In the genomic region with DNA sequence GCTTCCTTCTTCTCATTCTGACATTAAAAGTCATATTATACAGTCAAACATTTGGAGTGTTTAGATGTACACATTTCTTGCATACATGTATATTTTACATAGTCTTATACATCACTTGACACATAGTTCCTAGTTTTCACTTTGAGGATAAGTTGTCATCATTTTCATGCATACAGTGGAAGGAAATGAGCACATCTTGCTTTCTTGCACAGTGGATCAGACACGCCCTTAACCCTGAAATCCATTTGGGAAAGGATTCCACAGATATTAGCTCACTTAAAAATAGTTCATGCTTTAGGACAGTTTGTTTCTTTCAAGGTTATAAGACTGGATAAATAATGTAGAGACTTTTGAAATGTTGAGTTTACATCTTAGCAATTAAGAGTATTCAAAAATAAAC, we compare ENCODE assay signal across 20 cellular contexts.
DNase-seq lines count a peak whose midpoint lies in the region; ATAC-seq, FAIRE-seq and TF ChIP-seq lines count a peak whose summit lies in the region.
"Had no signal": no experiment of that assay in that cellular context is flagged by ENCODE, and none has a peak within 500 bp of the region (broad histone marks: within the 10 kb centered on the region; RNA-seq: fewer than 3 reads in every experiment).

No MANE protein-coding gene starts in this region.

- peak; percentile 73 for FAIRE-seq in G401.6 (lab: Jason Lieb, UNC)
- FAIRE-seq: H1 had no signal

- peak overlapping the region; percentile 1 for H3K27ac ChIP-seq in epithelial cell of prostate
- H3K27ac ChIP-seq: cardiac muscle cell, lower lobe of right lung had no signal

- ATAC-seq in sciatic nerve (peak; percentile 84), HG02571 (IDR thresholded peaks at IDR 0.05; ENCODE audit: unreplicated experiment) (no peak), HG03108 (IDR thresholded peaks at IDR 0.05; ENCODE audit: unreplicated experiment) (no peak), GM18861 (IDR thresholded peaks at IDR 0.05; ENCODE audit: unreplicated experiment) (no peak)
- ATAC-seq: lower lobe of right lung; naive thymus-derived CD4-positive, alpha-beta T cell had no signal

- DNase-seq in M059J (ENCODE audit: low read depth) (peak; percentile 21), epithelial cell of prostate (ENCODE audit: low read depth, low spot score) (no peak), sciatic nerve (ENCODE audit: low spot score) (no peak), GM20000 (ENCODE audit: low spot score) (no peak)
- DNase-seq: activated CD4-positive, alpha-beta T cell treated with anti-CD3 and anti-CD28 coated beads, Interleukin-2, amount 10 ng/mL, durations not matched to agents 24 days and 14 days; activated naive CD4-positive, alpha-beta T cell treated with anti-CD3 and anti-CD28 coated beads, Interleukin-2, amount 50 U/mL, for 16 hours; CD8-positive, alpha-beta memory T cell; DND-41; effector CD4-positive, alpha-beta T cell; lower lobe of right lung; naive thymus-derived CD4-positive, alpha-beta T cell; NCI-H187; NCI-H446; stimulated activated naive CD4-positive, alpha-beta T cell treated with Interleukin-2 at 50 U/mL for 16 hours had no signal

- no peak for TF ChIP-seq CTCF in GM20000 (IDR thresholded peaks at IDR 0.05; ENCODE audit: extremely low read depth, missing control alignments)

- intact Hi-C loops in sciatic nerve (cut with DNase I) = no loop called here
